In the genomic region with DNA sequence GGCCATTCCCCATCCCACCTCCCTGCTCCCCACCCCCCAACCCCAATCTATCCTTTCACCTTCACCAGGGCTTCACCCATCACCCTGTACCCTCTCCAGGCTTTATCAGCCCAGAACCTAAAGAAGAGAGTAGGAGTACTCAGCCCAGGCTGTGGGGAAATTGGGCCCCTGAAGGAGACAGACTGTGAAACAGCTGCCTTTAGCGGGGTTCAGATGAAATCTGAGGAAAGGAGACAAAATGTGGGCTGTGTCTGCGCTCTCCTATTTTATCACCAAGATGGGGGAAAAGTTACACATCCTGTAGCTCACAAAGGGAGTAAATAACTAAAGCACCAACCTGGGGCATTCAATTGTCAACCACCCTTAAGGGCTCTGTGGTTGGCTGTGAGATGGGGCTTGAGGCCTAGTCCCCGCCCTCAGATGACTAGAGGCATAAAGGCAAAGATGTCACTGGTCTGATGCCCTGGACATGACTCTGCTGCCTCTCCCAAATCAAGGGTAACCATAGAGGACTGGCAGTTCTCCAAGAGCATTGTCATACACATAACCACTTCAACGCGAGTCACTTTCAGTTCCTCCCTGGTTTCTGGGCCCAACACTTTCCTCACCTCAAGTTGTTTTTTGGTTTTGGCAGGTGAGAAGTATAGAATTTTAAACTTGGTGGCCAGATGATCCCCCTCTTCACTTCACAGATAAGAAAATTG, we compare ENCODE assay signal across 8 cellular contexts. TPM values are rescaled to one million over a fixed set of nuclear protein-coding genes. Genes with fewer than 3 reads are reported as not detected.
DNase-seq lines count a peak whose midpoint lies in the region; ATAC-seq and TF ChIP-seq lines count a peak whose summit lies in the region.

No MANE protein-coding gene starts in this region.

- CTCF ChIA-PET in BJ (lab: Yijun Ruan, JAX) = interaction anchor here (0.9 to 3.5 kb wide), 3 partner anchors 8 to 182 kb away, joined by 4 to 21 read pairs (median 5); a partner anchor contains a TSS
- CTCF ChIA-PET in Caco-2 (lab: Charles Lee) = interaction anchor here (0.6 kb wide), 1 partner anchor 1502 kb away, joined by 6 read pairs; no protein-coding TSS in a partner anchor

- H3K36me3 ChIP-seq in BJ (ENCODE audit: control insufficient read depth, insufficient read depth, low read length) = peaks cover 8% of the 10 kb centered on the region
- peaks cover 32% of the 10 kb centered on the region for H3K36me3 ChIP-seq in adipocyte (ENCODE audit: control insufficient read depth, insufficient read depth, low read length, severe bottlenecking)
- no peaks in the 10 kb centered on the region for H3K36me3 ChIP-seq in Caco-2 (ENCODE audit: control insufficient read depth, insufficient read depth, low read length)

- H3K27me3 ChIP-seq in BJ (ENCODE audit: control insufficient read depth, insufficient read depth, low read length) (no peaks in the 10 kb centered on the region), adipocyte (replicated peaks; ENCODE audit: control insufficient read depth, insufficient read depth, low read length) (no peaks in the 10 kb centered on the region), Caco-2 (replicated peaks; ENCODE audit: control insufficient read depth, insufficient read depth, low read length) (no peaks in the 10 kb centered on the region)

- POLR2A ChIA-PET in BJ (lab: Charles Lee) (no interaction called here), Caco-2 (lab: Charles Lee) (no interaction called here)

- H3K4me3 Mint-ChIP-seq in Caco-2 (ENCODE audit: unreplicated experiment) = no peak overlapping the region

- no peaks in the 10 kb centered on the region for H3K4me1 Mint-ChIP-seq in Caco-2 (ENCODE audit: low read depth, unreplicated experiment)

- H3K4me1 ChIP-seq in adipocyte (ENCODE audit: control insufficient read depth, insufficient read depth, low read length) = peaks cover 20% of the 10 kb centered on the region
- H3K4me1 ChIP-seq in Caco-2 = no peaks in the 10 kb centered on the region

- H3K4me3 ChIP-seq in BJ (ENCODE audit: low read depth, low read length) = no peak overlapping the region
- H3K4me3 ChIP-seq in adipocyte (ENCODE audit: low read length) = no peak overlapping the region
- no peak overlapping the region for H3K4me3 ChIP-seq in Caco-2 (ENCODE audit: low read depth, low read length)

- no peaks in the 10 kb centered on the region for H3K27me3 Mint-ChIP-seq in Caco-2 (ENCODE audit: insufficient read depth, unreplicated experiment)

- DNase-seq in BJ (ENCODE audit: low read depth) (peak; percentile 41), adipocyte (ENCODE audit: low read depth) (peak; percentile 81), kidney glomerular epithelial cell (lab: John Stamatoyannopoulos, UW) (peak; percentile 68), Caco-2 (no peak)
- DNase-seq in stimulated activated CD8-positive, alpha-beta memory T cell treated with anti-CD3 and anti-CD28 coated beads, Interleukin-7, amount 100 ng/mL, for 4 hours (ENCODE audit: low read depth in 2 of 2) = peak; percentile 47 to 50

- no peak overlapping the region for H3K27ac Mint-ChIP-seq in Caco-2 (ENCODE audit: unreplicated experiment)

- ATAC-seq in GM19395 (IDR thresholded peaks at IDR 0.05; ENCODE audit: unreplicated experiment) = peak; percentile 89
- peak; percentile 90 for ATAC-seq in HG03439 (IDR thresholded peaks at IDR 0.05; ENCODE audit: unreplicated experiment)
- ATAC-seq in SK-N-SH treated with all-trans-retinoic acid at 6 μM for 48 hours = peak; percentile 74

- H3K9ac ChIP-seq in adipocyte (ENCODE audit: low read length) = peak overlapping the region; percentile 28

- H3K36me3 Mint-ChIP-seq in Caco-2 (ENCODE audit: insufficient read depth, unreplicated experiment) = peaks cover 50% of the 10 kb centered on the region

- no peaks in the 10 kb centered on the region for H3K9me3 ChIP-seq in adipocyte (ENCODE audit: control insufficient read depth, low read length)
- no peaks in the 10 kb centered on the region for H3K9me3 ChIP-seq in Caco-2

- TF ChIP-seq CTCF in BJ (IDR thresholded peaks at IDR 0.05; ENCODE audit: insufficient read depth, low read depth, low read length) (no peak), Caco-2 (IDR thresholded peaks at IDR 0.05; ENCODE audit: insufficient read depth in 1 of 2, low read depth in 1 of 2, low read length in 1 of 2, severe bottlenecking in 1 of 2, unreplicated experiment in 1 of 2) (no peak)

- intact Hi-C loops in Caco-2 (cut with micrococcal nuclease; ENCODE audit: unreplicated experiment) = no loop called here

- BruUV-seq in Caco-2 (replicated peaks; lab: Mats Ljungman, UMichigan) = no TSS peak

- H3K9me3 Mint-ChIP-seq in Caco-2 (ENCODE audit: unreplicated experiment) = no peaks in the 10 kb centered on the region

TF ChIP-seq in SK-N-SH treated with all-trans-retinoic acid at 6 μM for 48 hours, 23 proteins besides CTCF, POLR2A, EP300 and RAD21 (continues in another document):
- TF ChIP-seq, protein P1, sequence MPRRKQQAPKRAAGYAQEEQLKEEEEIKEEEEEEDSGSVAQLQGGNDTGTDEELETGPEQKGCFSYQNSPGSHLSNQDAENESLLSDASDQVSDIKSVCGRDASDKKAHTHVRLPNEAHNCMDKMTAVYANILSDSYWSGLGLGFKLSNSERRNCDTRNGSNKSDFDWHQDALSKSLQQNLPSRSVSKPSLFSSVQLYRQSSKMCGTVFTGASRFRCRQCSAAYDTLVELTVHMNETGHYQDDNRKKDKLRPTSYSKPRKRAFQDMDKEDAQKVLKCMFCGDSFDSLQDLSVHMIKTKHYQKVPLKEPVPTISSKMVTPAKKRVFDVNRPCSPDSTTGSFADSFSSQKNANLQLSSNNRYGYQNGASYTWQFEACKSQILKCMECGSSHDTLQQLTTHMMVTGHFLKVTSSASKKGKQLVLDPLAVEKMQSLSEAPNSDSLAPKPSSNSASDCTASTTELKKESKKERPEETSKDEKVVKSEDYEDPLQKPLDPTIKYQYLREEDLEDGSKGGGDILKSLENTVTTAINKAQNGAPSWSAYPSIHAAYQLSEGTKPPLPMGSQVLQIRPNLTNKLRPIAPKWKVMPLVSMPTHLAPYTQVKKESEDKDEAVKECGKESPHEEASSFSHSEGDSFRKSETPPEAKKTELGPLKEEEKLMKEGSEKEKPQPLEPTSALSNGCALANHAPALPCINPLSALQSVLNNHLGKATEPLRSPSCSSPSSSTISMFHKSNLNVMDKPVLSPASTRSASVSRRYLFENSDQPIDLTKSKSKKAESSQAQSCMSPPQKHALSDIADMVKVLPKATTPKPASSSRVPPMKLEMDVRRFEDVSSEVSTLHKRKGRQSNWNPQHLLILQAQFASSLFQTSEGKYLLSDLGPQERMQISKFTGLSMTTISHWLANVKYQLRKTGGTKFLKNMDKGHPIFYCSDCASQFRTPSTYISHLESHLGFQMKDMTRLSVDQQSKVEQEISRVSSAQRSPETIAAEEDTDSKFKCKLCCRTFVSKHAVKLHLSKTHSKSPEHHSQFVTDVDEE (CRISPR knock-in tag; IDR thresholded peaks at IDR 0.05) = no peak
- TF ChIP-seq, protein P2, sequence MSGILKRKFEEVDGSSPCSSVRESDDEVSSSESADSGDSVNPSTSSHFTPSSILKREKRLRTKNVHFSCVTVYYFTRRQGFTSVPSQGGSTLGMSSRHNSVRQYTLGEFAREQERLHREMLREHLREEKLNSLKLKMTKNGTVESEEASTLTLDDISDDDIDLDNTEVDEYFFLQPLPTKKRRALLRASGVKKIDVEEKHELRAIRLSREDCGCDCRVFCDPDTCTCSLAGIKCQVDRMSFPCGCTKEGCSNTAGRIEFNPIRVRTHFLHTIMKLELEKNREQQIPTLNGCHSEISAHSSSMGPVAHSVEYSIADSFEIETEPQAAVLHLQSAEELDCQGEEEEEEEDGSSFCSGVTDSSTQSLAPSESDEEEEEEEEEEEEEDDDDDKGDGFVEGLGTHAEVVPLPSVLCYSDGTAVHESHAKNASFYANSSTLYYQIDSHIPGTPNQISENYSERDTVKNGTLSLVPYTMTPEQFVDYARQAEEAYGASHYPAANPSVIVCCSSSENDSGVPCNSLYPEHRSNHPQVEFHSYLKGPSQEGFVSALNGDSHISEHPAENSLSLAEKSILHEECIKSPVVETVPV (CRISPR knock-in tag; IDR thresholded peaks at IDR 0.05) = no peak
- TF ChIP-seq TCF4 (CRISPR knock-in tag; IDR thresholded peaks at IDR 0.05; ENCODE audit: borderline replicate concordance) = no peak
- TF ChIP-seq, protein P3, sequence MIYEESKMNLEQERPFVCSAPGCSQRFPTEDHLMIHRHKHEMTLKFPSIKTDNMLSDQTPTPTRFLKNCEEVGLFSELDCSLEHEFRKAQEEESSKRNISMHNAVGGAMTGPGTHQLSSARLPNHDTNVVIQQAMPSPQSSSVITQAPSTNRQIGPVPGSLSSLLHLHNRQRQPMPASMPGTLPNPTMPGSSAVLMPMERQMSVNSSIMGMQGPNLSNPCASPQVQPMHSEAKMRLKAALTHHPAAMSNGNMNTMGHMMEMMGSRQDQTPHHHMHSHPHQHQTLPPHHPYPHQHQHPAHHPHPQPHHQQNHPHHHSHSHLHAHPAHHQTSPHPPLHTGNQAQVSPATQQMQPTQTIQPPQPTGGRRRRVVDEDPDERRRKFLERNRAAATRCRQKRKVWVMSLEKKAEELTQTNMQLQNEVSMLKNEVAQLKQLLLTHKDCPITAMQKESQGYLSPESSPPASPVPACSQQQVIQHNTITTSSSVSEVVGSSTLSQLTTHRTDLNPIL (CRISPR knock-in tag; IDR thresholded peaks at IDR 0.05; ENCODE audit: low read depth) = no peak
- TF ChIP-seq, protein P4, sequence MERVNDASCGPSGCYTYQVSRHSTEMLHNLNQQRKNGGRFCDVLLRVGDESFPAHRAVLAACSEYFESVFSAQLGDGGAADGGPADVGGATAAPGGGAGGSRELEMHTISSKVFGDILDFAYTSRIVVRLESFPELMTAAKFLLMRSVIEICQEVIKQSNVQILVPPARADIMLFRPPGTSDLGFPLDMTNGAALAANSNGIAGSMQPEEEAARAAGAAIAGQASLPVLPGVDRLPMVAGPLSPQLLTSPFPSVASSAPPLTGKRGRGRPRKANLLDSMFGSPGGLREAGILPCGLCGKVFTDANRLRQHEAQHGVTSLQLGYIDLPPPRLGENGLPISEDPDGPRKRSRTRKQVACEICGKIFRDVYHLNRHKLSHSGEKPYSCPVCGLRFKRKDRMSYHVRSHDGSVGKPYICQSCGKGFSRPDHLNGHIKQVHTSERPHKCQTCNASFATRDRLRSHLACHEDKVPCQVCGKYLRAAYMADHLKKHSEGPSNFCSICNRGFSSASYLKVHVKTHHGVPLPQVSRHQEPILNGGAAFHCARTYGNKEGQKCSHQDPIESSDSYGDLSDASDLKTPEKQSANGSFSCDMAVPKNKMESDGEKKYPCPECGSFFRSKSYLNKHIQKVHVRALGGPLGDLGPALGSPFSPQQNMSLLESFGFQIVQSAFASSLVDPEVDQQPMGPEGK (CRISPR knock-in tag; IDR thresholded peaks at IDR 0.05; ENCODE audit: borderline replicate concordance) = no peak
- no peak for TF ChIP-seq ESRRG (CRISPR knock-in tag; IDR thresholded peaks at IDR 0.05)

RNA-seq across cellular contexts. Expression of a gene that starts 30.0 kb away (rescaled TPM):
- polyA plus RNA-seq in BJ (2011; rRNA removed) = 18.2 and 25.4 TPM in 2 replicates
- 14.8 and 23.4 TPM in 2 replicates for polyA minus RNA-seq in BJ (2011; rRNA and poly(A)+ RNA removed)
- total RNA-seq in Caco-2 (2022) = 22.8 and 27.2 TPM in 2 replicates

Comparison
In these comparisons a context has a peak if more than half of its experiments do, and no peak if none do; other contexts are left out.
1. DNase-seq: peak in BJ (single experiment), adipocyte (single experiment), kidney glomerular epithelial cell (single experiment) and stimulated activated CD8-positive, alpha-beta memory T cell treated with anti-CD3 and anti-CD28 coated beads, Interleukin-7, amount 100 ng/mL, for 4 hours (2 of 2); none in Caco-2 (0 of 2).
2. Peak in every context shown above with its lines, with median percentiles within 50 percentile points of each other: ATAC-seq.